8 cellular contexts compared by ENCODE assay signal in genomic region chr21:25607812-25608737, GRCh38. TPM values are rescaled to one million over a fixed set of nuclear protein-coding genes. Genes with fewer than 3 reads are reported as not detected.
DNase-seq lines count a peak whose midpoint lies in the region; ATAC-seq and TF ChIP-seq lines count a peak whose summit lies in the region.

No MANE protein-coding gene starts in this region.

- peaks cover 43% of the 10 kb centered on the region for H3K4me1 Mint-ChIP-seq in activated naive CD4-positive, alpha-beta T cell treated with anti-CD3 and anti-CD28 coated beads, Interleukin-2, amount 50 U/mL, for 24 hours
- H3K4me1 Mint-ChIP-seq in glutamatergic neuron (ENCODE audit: low read depth, unreplicated experiment), result peaks cover 4% of the 10 kb centered on the region

- 3% methylated on average over 26 to 32 of the region's 32 CpGs for WGBS in testis, 2 donors

- peak overlapping the region; percentile 78 for H3K27ac Mint-ChIP-seq in activated naive CD4-positive, alpha-beta T cell treated with anti-CD3 and anti-CD28 coated beads, Interleukin-2, amount 50 U/mL, for 24 hours
- no peak overlapping the region for H3K27ac Mint-ChIP-seq in glutamatergic neuron (ENCODE audit: unreplicated experiment)

- TF ChIP-seq RAD21 in HCT116 (IDR thresholded peaks at IDR 0.05; ENCODE audit: low read depth), result peak; percentile 79

- peak overlapping the region; percentile 97 for H3K4me2 ChIP-seq in HCT116 (ENCODE audit: low read length)

- H3K36me3 ChIP-seq in HCT116 (ENCODE audit: control insufficient read depth in 1 of 2, insufficient read depth in 2 of 2, low read length in 2 of 2) (peaks cover 11 to 14% of the 10 kb centered on the region in 2 experiments; a peak in 3 of 4 replicates), MG63 (peaks cover 14% of the 10 kb centered on the region), SK-N-MC (ENCODE audit: insufficient read depth, low read length) (peaks cover 30% of the 10 kb centered on the region), testis (ENCODE audit: low read depth, missing control alignments) (no peaks in the 10 kb centered on the region)

- H3K4me3 ChIP-seq in HCT116 (replicated peaks in 1 of 2; ENCODE audit: low read depth in 1 of 2, low read length in 2 of 2) (peak overlapping the region; percentile 91 to 93), MG63 (peak overlapping the region; percentile 93), SK-N-MC (peak overlapping the region; percentile 86), testis (peak overlapping the region; percentile 98)

- RAD21 ChIA-PET in HCT116 (lab: Charles Lee; ENCODE audit: low non-redundant PET in 1 of 2, low total read pairs in 2 of 2, uncharacterized antibody in 2 of 2, unreplicated experiment in 2 of 2), result no interaction called here

- DNase-seq in GF-D8 (lab: John Stamatoyannopoulos, UW) (peak; percentile 57), HCT116 (ENCODE audit: low read depth, low spot score) (peak; percentile 71), MG63 (peak; percentile 64), SK-N-MC (ENCODE audit: low read depth, low spot score) (peak; percentile 81), glutamatergic neuron (peak; percentile 84), omental fat pad (ENCODE audit: low spot score) (peak; percentile 58), testis (peak; percentile 88)

- CTCF ChIA-PET in HCT116 (lab: Charles Lee), result interaction anchor here (0.6 to 1.3 kb wide), 5 partner anchors 100 to 1109 kb away, joined by 3 to 4 read pairs (median 3); partner anchors contain the start of genes APP, ATP5PF and GABPA

- TF ChIP-seq POLR2A in HCT116 (IDR thresholded peaks at IDR 0.05; ENCODE audit: borderline replicate concordance, extremely low read depth, insufficient read depth, insufficient read length), result no peak
- TF ChIP-seq POLR2A in testis (IDR thresholded peaks at IDR 0.05), result no peak

- peak overlapping the region; percentile 98 for H3K4me3 Mint-ChIP-seq in activated naive CD4-positive, alpha-beta T cell treated with anti-CD3 and anti-CD28 coated beads, Interleukin-2, amount 50 U/mL, for 24 hours
- H3K4me3 Mint-ChIP-seq in glutamatergic neuron (ENCODE audit: unreplicated experiment), result peak overlapping the region; percentile 100

- H4K20me1 ChIP-seq in HCT116 (ENCODE audit: insufficient read depth), result no peaks in the 10 kb centered on the region

- no peaks in the 10 kb centered on the region for H3K27me3 Mint-ChIP-seq in activated naive CD4-positive, alpha-beta T cell treated with anti-CD3 and anti-CD28 coated beads, Interleukin-2, amount 50 U/mL, for 24 hours
- peaks cover 4% of the 10 kb centered on the region for H3K27me3 Mint-ChIP-seq in glutamatergic neuron (ENCODE audit: unreplicated experiment)

- H3K9ac ChIP-seq in HCT116 (ENCODE audit: low read length) (peak overlapping the region; percentile 92), SK-N-MC (ENCODE audit: insufficient read length) (peak overlapping the region; percentile 92)

- H3K36me3 Mint-ChIP-seq in activated naive CD4-positive, alpha-beta T cell treated with anti-CD3 and anti-CD28 coated beads, Interleukin-2, amount 50 U/mL, for 24 hours, result peaks cover 7% of the 10 kb centered on the region
- H3K36me3 Mint-ChIP-seq in glutamatergic neuron (ENCODE audit: unreplicated experiment), result no peaks in the 10 kb centered on the region

- BruUV-seq in HCT116 (replicated peaks; lab: Mats Ljungman, UMichigan), result no TSS peak

- POLR2A ChIA-PET in HCT116 (lab: Charles Lee), result interaction anchor here (0.5 kb wide), 1 partner anchor 8 kb away, joined by 4 read pairs; no protein-coding TSS in a partner anchor

- no peaks in the 10 kb centered on the region for H3K9me2 ChIP-seq in HCT116 (ENCODE audit: insufficient read depth)

- H3K27ac ChIP-seq in HCT116 (ENCODE audit: low read depth, low read length) (peak overlapping the region; percentile 72; the same call in 1 of the 2 replicates), SK-N-MC (no peak overlapping the region), testis (peak overlapping the region; percentile 88 to 90)

- H3K9me3 ChIP-seq in HCT116 (ENCODE audit: control insufficient read depth in 1 of 2, insufficient read depth in 1 of 2, low read depth in 1 of 2, low read length in 2 of 2) (no peaks in the 10 kb centered on the region), MG63 (no peaks in the 10 kb centered on the region), SK-N-MC (ENCODE audit: low read depth, low read length) (no peaks in the 10 kb centered on the region), testis (no peaks in the 10 kb centered on the region)

- TF ChIP-seq CTCF in HCT116 (IDR thresholded peaks at IDR 0.05 in 2 of 3, conservative IDR thresholded peaks at IDR 0.05 in 1 of 3; ENCODE audit: borderline replicate concordance in 1 of 3, insufficient read depth in 1 of 3, low read depth in 2 of 3, low read length in 2 of 3) (peak; percentile 67 to 92 (median 85); a peak in 5 of 6 replicates), glutamatergic neuron (IDR thresholded peaks at IDR 0.05; ENCODE audit: partially characterized antibody, unreplicated experiment) (peak; percentile 85), omental fat pad (IDR thresholded peaks at IDR 0.05) (peak in 1 of 3 donors; percentile 65), testis (IDR thresholded peaks at IDR 0.05) (peak; percentile 92 to 95 (median 94))

- no peaks in the 10 kb centered on the region for H3K27me3 ChIP-seq in HCT116 (ENCODE audit: insufficient read depth, low read length)
- no peaks in the 10 kb centered on the region for H3K27me3 ChIP-seq in MG63
- no peaks in the 10 kb centered on the region for H3K27me3 ChIP-seq in testis

- H3K4me1 ChIP-seq in HCT116 (ENCODE audit: control insufficient read depth in 1 of 2, insufficient read depth in 2 of 2, low read length in 2 of 2) (peaks cover 7 to 15% of the 10 kb centered on the region in 2 experiments; a peak in 3 of 4 replicates), testis (peaks cover 17% of the 10 kb centered on the region)

- intact Hi-C loops in HCT116 (cut with micrococcal nuclease), result loop anchor here (1.0 to 10.0 kb wide), 8 partner anchors 100 to 1109 kb away; partner anchors contain the start of genes ATP5PF and GABPA
- intact Hi-C loops in testis (cut with DNase I; ENCODE audit: low total_unique reads), result loop anchor here (10.0 kb wide), 1 partner anchor 97 kb away; no protein-coding TSS in a partner anchor

- H3K79me2 ChIP-seq in HCT116 (ENCODE audit: insufficient read depth, low read length), result peaks cover 36% of the 10 kb centered on the region

- peak overlapping the region; percentile 91 for H2AFZ ChIP-seq in HCT116 (ENCODE audit: low read depth, low read length, poor library complexity, severe bottlenecking)

- no peaks in the 10 kb centered on the region for H3K9me3 Mint-ChIP-seq in activated naive CD4-positive, alpha-beta T cell treated with anti-CD3 and anti-CD28 coated beads, Interleukin-2, amount 50 U/mL, for 24 hours
- H3K9me3 Mint-ChIP-seq in glutamatergic neuron (ENCODE audit: unreplicated experiment), result peaks cover 5% of the 10 kb centered on the region

- ATAC-seq in HCT116, result peak; percentile 79
- peak; percentile 91 for ATAC-seq in omental fat pad (ENCODE audit: low FRiP score)

TF ChIP-seq in HCT116, 20 proteins besides CTCF, POLR2A, EP300 and RAD21 (continues in another document):
- TF ChIP-seq EZH2 (IDR thresholded peaks at IDR 0.05) (no peak), EGR1 (IDR thresholded peaks at IDR 0.05; ENCODE audit: low read depth) (no peak), ZNF274 (IDR thresholded peaks at IDR 0.05; ENCODE audit: low read depth, low read length) (no peak), ZBTB33 (IDR thresholded peaks at IDR 0.05; ENCODE audit: extremely low read depth, insufficient replicate concordance, low read length) (no peak), TCF7L2 (IDR thresholded peaks at IDR 0.05; ENCODE audit: borderline replicate concordance, extremely low read depth, insufficient read depth, insufficient read length) (no peak), SRF (IDR thresholded peaks at IDR 0.05; ENCODE audit: low read depth) (no peak), CEBPB (IDR thresholded peaks at IDR 0.05; ENCODE audit: low read depth) (no peak), SIN3A (IDR thresholded peaks at IDR 0.05; ENCODE audit: low read depth) (no peak)

RNA-seq across cellular contexts. Expression of gene MRPL39, which starts 0.8 kb away (rescaled TPM):
- total RNA-seq in HCT116 (2021; ENCODE audit: unreplicated experiment), result 41.1 TPM
- polyA plus RNA-seq in HCT116 (2012), result 22.4 and 33.9 TPM in 2 replicates
- 43.0 and 49.9 TPM in 2 replicates for total RNA-seq in MG63 (2014; rRNA removed; shearing (Covaris generic); ENCODE audit: low replicate concordance)
- 26.1 TPM for total RNA-seq in glutamatergic neuron (ENCODE audit: unreplicated experiment)
- total RNA-seq in omental fat pad, result 10 to 100 TPM; 14.2 to 18.6 (median 14.9) TPM
- 10 to 100 TPM; 35.5 to 48.8 TPM for total RNA-seq in testis
- polyA plus RNA-seq in testis (ENCODE audit: insufficient read depth, low read depth, low replicate concordance), result 66.7 TPM

RNA-seq across cellular contexts. Expression of gene JAM2, which starts 31.0 kb away (rescaled TPM):
- total RNA-seq in HCT116 (2021; ENCODE audit: unreplicated experiment), result 0.15 TPM
- polyA plus RNA-seq in HCT116 (2012), result 0.05 and 0.18 TPM in 2 replicates
- total RNA-seq in MG63 (2014; rRNA removed; shearing (Covaris generic); ENCODE audit: low replicate concordance), result 0.07 TPM in 1 of 2 replicates, not detected in the other
- total RNA-seq in glutamatergic neuron (ENCODE audit: unreplicated experiment), result 4.6 TPM
- total RNA-seq in omental fat pad, result 10 to 100 TPM in 2 of 4 donors, 1 to 10 TPM in 2; 4.9 to 43.3 (median 11.6) TPM
- 10 to 100 TPM; 91.1 to 93.5 TPM for total RNA-seq in testis
- 76.2 TPM for polyA plus RNA-seq in testis (ENCODE audit: insufficient read depth, low read depth, low replicate concordance)
